9 cellular contexts compared by ENCODE assay signal in genomic region chr9:109499061-109499630, GRCh38. TPM values are rescaled to one million over a fixed set of nuclear protein-coding genes. Genes with fewer than 3 reads are reported as not detected.
DNase-seq lines count a peak whose midpoint lies in the region; ATAC-seq, FAIRE-seq and TF ChIP-seq lines count a peak whose summit lies in the region.
"Had no signal": no experiment of that assay in that cellular context is flagged by ENCODE, and none has a peak within 500 bp of the region (broad histone marks: within the 10 kb centered on the region; RNA-seq: fewer than 3 reads in every experiment).

No MANE protein-coding gene starts in this region.

- H3K27me3 Mint-ChIP-seq in T-helper 2 cell treated with Interferon-gamma antibody and Interleukin-4, amounts not matched to agents 5 μg/mL and 100 μg/mL, for 36 hours (ENCODE audit: low read depth): peaks cover 76% of the 10 kb centered on the region

- POLR2A ChIA-PET in HepG2 (lab: Yijun Ruan, JAX): interaction anchor here (2.2 to 7.3 kb wide), 2 partner anchors 23 to 29 kb away, joined by 6 to 71 read pairs; no protein-coding TSS in a partner anchor

- BruUV-seq in HepG2 (replicated peaks; lab: Mats Ljungman, UMichigan): no TSS peak

- peaks cover 1% of the 10 kb centered on the region for H3K79me2 ChIP-seq in HepG2 (ENCODE audit: insufficient read depth, low read length)

- peak overlapping the region; percentile 57 for H3K4me3 Mint-ChIP-seq in T-helper 2 cell treated with Interferon-gamma antibody and Interleukin-4, amounts not matched to agents 5 μg/mL and 100 μg/mL, for 36 hours

- WGBS in HepG2 (ENCODE audit: low lambda C conversion rate): 2% methylated on average over 14 of the region's 14 CpGs
- WGBS in testis, 2 donors: 15 to 18% methylated on average over 14 of the region's 14 CpGs

- TF ChIP-seq CTCF in breast epithelium (IDR thresholded peaks at IDR 0.05) (no peak), HepG2 (CRISPR knock-in tag; IDR thresholded peaks at IDR 0.05) (no peak), testis (IDR thresholded peaks at IDR 0.05) (no peak)

- TF ChIP-seq POLR2A in breast epithelium (IDR thresholded peaks at IDR 0.05) (no peak), HepG2 (IDR thresholded peaks at IDR 0.05; ENCODE audit: insufficient read depth in 1 of 2, low read depth in 2 of 2, low read length in 2 of 2) (no peak), testis (IDR thresholded peaks at IDR 0.05) (no peak)

- no peaks in the 10 kb centered on the region for H3K9me3 Mint-ChIP-seq in T-helper 2 cell treated with Interferon-gamma antibody and Interleukin-4, amounts not matched to agents 5 μg/mL and 100 μg/mL, for 36 hours

- peaks cover 0 to 4% of the 10 kb centered on the region in 2 donors for H3K4me1 ChIP-seq in breast epithelium
- H3K4me1 ChIP-seq in HepG2 (ENCODE audit: insufficient read depth, low read length): peaks cover 43% of the 10 kb centered on the region
- no peaks in the 10 kb centered on the region for H3K4me1 ChIP-seq in testis

- H3K4me2 ChIP-seq in HepG2 (ENCODE audit: low read depth, low read length): peak overlapping the region; percentile 96

- no peak for DNase-seq in T-helper 2 cell treated with Interferon-gamma antibody and Interleukin-4, amounts not matched to agents 5 μg/mL and 100 μg/mL, for 36 hours (ENCODE audit: low spot score)
- DNase-seq in T-helper 2 cell (no peak), breast epithelium (ENCODE audit: low spot score in 2 of 2) (no peak), HepG2 (ENCODE audit: low spot score) (no peak), testis (no peak), NCI-H1048 (lab: John Stamatoyannopoulos, UW) (no peak)
- DNase-seq in NK-92 treated with Interleukin-12 subunit alpha and Interleukin-12 subunit beta, amount 100 ng/mL, for 24 hours (lab: John Stamatoyannopoulos, UW): no peak
- no peak for DNase-seq in activated CD8-positive, alpha-beta memory T cell treated with anti-CD3 and anti-CD28 coated beads, Interleukin-2, amount 50 U/mL, for 48 hours

- intact Hi-C loops in breast epithelium (cut with DNase I; ENCODE audit: low total_unique reads): no loop called here
- intact Hi-C loops in HepG2 (cut with micrococcal nuclease; ENCODE audit: unreplicated experiment): loop anchor here (1.0 kb wide), 1 partner anchor 22 kb away; no protein-coding TSS in a partner anchor
- intact Hi-C loops in testis (cut with DNase I; ENCODE audit: low total_unique reads): loop anchor here (10.0 kb wide), 1 partner anchor 434 kb away; no protein-coding TSS in a partner anchor

- CTCF ChIA-PET in HepG2 (lab: Yijun Ruan, JAX; ENCODE audit: low intra/inter-chr PET ratio, low total read pairs): no interaction called here

- H2AFZ ChIP-seq in HepG2 (ENCODE audit: low read length): peak overlapping the region; percentile 78

- H3K27ac Mint-ChIP-seq in T-helper 2 cell treated with Interferon-gamma antibody and Interleukin-4, amounts not matched to agents 5 μg/mL and 100 μg/mL, for 36 hours: no peak overlapping the region

- TF ChIP-seq EP300 in HepG2 (IDR thresholded peaks at IDR 0.05; ENCODE audit: low read depth in 2 of 2, low read length in 2 of 2): no peak
- TF ChIP-seq EP300 in HepG2 (CRISPR knock-in tag; IDR thresholded peaks at IDR 0.05; ENCODE audit: borderline replicate concordance): no peak

- H3K9me3 ChIP-seq in breast epithelium (no peaks in the 10 kb centered on the region), HepG2 (ENCODE audit: low read length) (no peaks in the 10 kb centered on the region), testis (no peaks in the 10 kb centered on the region)
- H3K9me3 ChIP-seq: neutrophil had no signal

- peaks cover 4% of the 10 kb centered on the region for H3K4me1 Mint-ChIP-seq in T-helper 2 cell treated with Interferon-gamma antibody and Interleukin-4, amounts not matched to agents 5 μg/mL and 100 μg/mL, for 36 hours (ENCODE audit: low read depth)

- peak overlapping the region; percentile 66 to 70 for H3K27ac ChIP-seq in breast epithelium
- no peak overlapping the region for H3K27ac ChIP-seq in HepG2 (ENCODE audit: extremely low read length, insufficient read depth, low read length)
- no peak overlapping the region for H3K27ac ChIP-seq in testis
- H3K27ac ChIP-seq: neutrophil had no signal

- ATAC-seq in HepG2: peak; percentile 38

- in situ Hi-C loops in HepG2 (cut with HindIII; ENCODE audit: extremely low pct_ligation_motif_present, low pct_unique_long_range_greater_than_20kb): no loop called here

- no peaks in the 10 kb centered on the region for H4K20me1 ChIP-seq in HepG2 (ENCODE audit: insufficient read depth, low read length)

- no peak for FAIRE-seq in HepG2 (lab: Jason Lieb, UNC)

- TF ChIP-seq RAD21 in HepG2 (CRISPR knock-in tag; IDR thresholded peaks at IDR 0.05): no peak

- H3K4me3 ChIP-seq in breast epithelium: peak overlapping the region; percentile 8 to 66 (median 54)
- H3K4me3 ChIP-seq in HepG2 (replicated peaks in 1 of 3; ENCODE audit: insufficient read depth in 1 of 3, low read depth in 2 of 3, low read length in 3 of 3): peak overlapping the region; percentile 36 to 74 (median 72)
- H3K4me3 ChIP-seq in testis: peak overlapping the region; percentile 23 to 32

- H3K9ac ChIP-seq in HepG2 (ENCODE audit: insufficient read depth, low read depth, low read length): peak overlapping the region; percentile 50; the same call in 1 of the 2 replicates

- H3K27me3 ChIP-seq in breast epithelium: no peaks in the 10 kb centered on the region
- H3K27me3 ChIP-seq in HepG2 (ENCODE audit: control insufficient read depth in 1 of 2, insufficient read depth in 2 of 2, low read length in 2 of 2): peaks cover 1 to 7% of the 10 kb centered on the region in 2 experiments; a peak in 4 of 5 replicates
- H3K27me3 ChIP-seq in testis: no peaks in the 10 kb centered on the region

- peaks cover 4% of the 10 kb centered on the region for H3K36me3 Mint-ChIP-seq in T-helper 2 cell treated with Interferon-gamma antibody and Interleukin-4, amounts not matched to agents 5 μg/mL and 100 μg/mL, for 36 hours (ENCODE audit: low read depth)

- H3K36me3 ChIP-seq in breast epithelium: no peaks in the 10 kb centered on the region
- H3K36me3 ChIP-seq in HepG2 (replicated peaks in 1 of 2; ENCODE audit: control insufficient read depth in 1 of 2, insufficient read depth in 2 of 2, low read length in 2 of 2): no peaks in the 10 kb centered on the region
- H3K36me3 ChIP-seq in testis (ENCODE audit: low read depth, missing control alignments): no peaks in the 10 kb centered on the region
- H3K36me3 ChIP-seq: neutrophil had no signal

TF ChIP-seq in HepG2, 621 proteins besides CTCF, POLR2A, EP300 and RAD21 (continues in another document):
- TF ChIP-seq TSC22D2 (CRISPR knock-in tag; IDR thresholded peaks at IDR 0.05; ENCODE audit: borderline replicate concordance) (0 out of 2 replicates have a peak, but pooled peaks have one; percentile 0), FOXA1 (IDR thresholded peaks at IDR 0.05) (no peak), FOXA1 (CRISPR knock-in tag; IDR thresholded peaks at IDR 0.05) (no peak), ZBTB33 (CRISPR knock-in tag; IDR thresholded peaks at IDR 0.05) (0 out of 2 replicates have a peak, but pooled peaks have one; percentile 24), MEF2D (CRISPR knock-in tag; IDR thresholded peaks at IDR 0.05) (0 out of 2 replicates have a peak, but pooled peaks have one; percentile 3), GATAD2A (CRISPR knock-in tag; IDR thresholded peaks at IDR 0.05) (0 out of 2 replicates have a peak, but pooled peaks have one; percentile 3), ZNF564 (CRISPR knock-in tag; IDR thresholded peaks at IDR 0.05) (no peak)

RNA-seq across cellular contexts. Expression of gene PTPN3, which starts 1.0 kb away (rescaled TPM):
- total RNA-seq in breast epithelium (10 to 100 TPM in 2 of 3 donors, 1 to 10 TPM in 1; 4.2 to 21.2 (median 14.4) TPM), HepG2 (2016; rRNA removed; fragmentation: Illumina TruSeq; extraction: Trizol) (5.6 and 7.9 TPM in 2 replicates), testis (1 to 10 TPM; 7.0 to 8.1 TPM)
- total RNA-seq in HepG2 (2016; cell fraction: cytosol; rRNA removed; fragmentation: Illumina TruSeq; extraction: Trizol; ENCODE audit: low read depth): 1.3 TPM in 2 replicates
- total RNA-seq in HepG2 (2016; cell fraction: insoluble cytoplasmic fraction; rRNA removed; fragmentation: Illumina TruSeq; extraction: Trizol): 5.7 and 6.8 TPM in 2 replicates
- total RNA-seq in HepG2 (2016; cell fraction: membrane; rRNA removed; fragmentation: Illumina TruSeq; extraction: Trizol): 3.7 and 4.9 TPM in 2 replicates
- total RNA-seq in HepG2 (2016; cell fraction: nucleus; rRNA removed; fragmentation: Illumina TruSeq; extraction: Trizol): 4.9 and 6.4 TPM in 2 replicates
- polyA plus RNA-seq in HepG2 (2011; rRNA removed) (17.2 and 20.5 TPM in 2 replicates), testis (ENCODE audit: insufficient read depth, low read depth, low replicate concordance) (6.6 TPM)
- polyA plus RNA-seq in HepG2 (2011; cell fraction: cytosol; rRNA removed): 9.8 and 14.5 TPM in 2 replicates
- polyA plus RNA-seq in HepG2 (2011; cell fraction: nucleus; rRNA removed): 18.5 and 18.8 TPM in 2 replicates
- polyA plus RNA-seq in HepG2 (2012): 6.4 and 8.5 TPM in 2 replicates
- 0.68 and 1.0 TPM in 2 replicates for polyA plus RNA-seq in HepG2 (2016; cell fraction: cytosol; fragmentation: Illumina TruSeq; extraction: Trizol; ENCODE audit: low read depth)
- polyA plus RNA-seq in HepG2 (2016; cell fraction: insoluble cytoplasmic fraction; fragmentation: Illumina TruSeq; extraction: Trizol; ENCODE audit: low read depth): 6.0 and 7.7 TPM in 2 replicates
- 1.8 and 2.7 TPM in 2 replicates for polyA plus RNA-seq in HepG2 (2016; cell fraction: membrane; fragmentation: Illumina TruSeq; extraction: Trizol; ENCODE audit: low read depth)
- polyA plus RNA-seq in HepG2 (2016; cell fraction: nucleus; fragmentation: Illumina TruSeq; extraction: Trizol; ENCODE audit: insufficient read depth, low read depth): 9.2 and 9.7 TPM in 2 replicates
- polyA minus RNA-seq in HepG2 (2011; rRNA and poly(A)+ RNA removed; ENCODE audit: low replicate concordance): 11.9 and 17.0 TPM in 2 replicates
- 7.4 and 10.0 TPM in 2 replicates for polyA minus RNA-seq in HepG2 (2011; cell fraction: cytosol; rRNA and poly(A)+ RNA removed)
- polyA minus RNA-seq in HepG2 (2011; cell fraction: nucleus; rRNA and poly(A)+ RNA removed): 18.0 and 21.4 TPM in 2 replicates

Comparison
In these comparisons a context has a peak if more than half of its experiments do, and no peak if none do; other contexts are left out.
1. H3K27ac ChIP-seq: peak in breast epithelium (2 of 2); none in HepG2 (single experiment) and testis (0 of 2).
2. Peak in every context shown above with its lines, with median percentiles within 50 percentile points of each other: H3K4me3 ChIP-seq.